In the genomic region with DNA sequence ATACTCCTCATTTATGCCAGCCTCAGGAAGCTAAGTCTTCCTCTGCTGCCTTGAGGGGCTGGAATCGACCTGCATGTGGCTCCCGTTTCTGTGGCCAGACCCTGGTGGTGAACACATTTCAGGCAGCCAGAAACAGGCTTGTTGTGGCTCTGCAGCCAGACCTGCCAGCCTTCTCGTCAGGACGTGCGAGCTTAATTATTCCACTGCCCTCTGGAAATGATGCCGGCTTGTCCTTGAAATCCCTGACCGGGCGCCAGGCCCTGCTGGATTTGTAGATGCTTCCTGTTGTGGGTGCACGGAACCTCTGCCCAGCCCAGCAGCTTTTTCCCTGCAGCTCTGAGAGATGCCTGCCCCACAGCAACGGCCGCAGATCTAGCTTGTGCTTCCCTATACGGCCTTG, we compare ENCODE assay signal across 27 cellular contexts. TPM values are rescaled to one million over a fixed set of nuclear protein-coding genes. Genes with fewer than 3 reads are reported as not detected.
DNase-seq lines count a peak whose midpoint lies in the region; ATAC-seq and TF ChIP-seq lines count a peak whose summit lies in the region.
"Had no signal": no experiment of that assay in that cellular context is flagged by ENCODE, and none has a peak within 500 bp of the region (broad histone marks: within the 10 kb centered on the region; RNA-seq: fewer than 3 reads in every experiment).

No MANE protein-coding gene starts in this region.

- H3K36me3 ChIP-seq in hepatocyte (replicated peaks; ENCODE audit: insufficient read depth, low read depth): no peaks in the 10 kb centered on the region
- H3K36me3 ChIP-seq: BLaER1 treated with 17β-estradiol and CSF1 and Interleukin-3, amounts not matched to agents 10 nM and 100 nM; MG63; prostate gland; thyroid gland had no signal

- no peak overlapping the region for H3K27ac ChIP-seq in hepatocyte
- H3K27ac ChIP-seq: BLaER1 treated with 17β-estradiol and CSF1 and Interleukin-3, amounts not matched to agents 10 nM and 100 nM; epithelial cell of prostate; prostate gland; thyroid gland had no signal

- no peak overlapping the region for H3K4me3 ChIP-seq in hepatocyte
- H3K4me3 ChIP-seq: BLaER1 treated with 17β-estradiol and CSF1 and Interleukin-3, amounts not matched to agents 10 nM and 100 nM; MG63; prostate gland; thyroid gland had no signal

- H3K4me1 ChIP-seq in hepatocyte (ENCODE audit: insufficient read depth): no peaks in the 10 kb centered on the region
- H3K4me1 ChIP-seq: Caco-2, prostate gland, thyroid gland had no signal

- H3K79me2 ChIP-seq in hepatocyte: no peaks in the 10 kb centered on the region

- WGBS in hepatocyte (ENCODE audit: low lambda C conversion rate, missing lambda C conversion rate): 78% methylated on average over 12 of the region's 12 CpGs

- no peaks in the 10 kb centered on the region for H3K9me3 ChIP-seq in hepatocyte (ENCODE audit: low read depth)
- H3K9me3 ChIP-seq: BLaER1 treated with 17β-estradiol and CSF1 and Interleukin-3, amounts not matched to agents 10 nM and 100 nM; Caco-2; MG63; prostate gland; thyroid gland had no signal

- no peaks in the 10 kb centered on the region for H4K20me1 ChIP-seq in hepatocyte (ENCODE audit: insufficient read depth, poor library complexity, severe bottlenecking)
- H4K20me1 ChIP-seq: BLaER1 treated with 17β-estradiol and CSF1 and Interleukin-3, amounts not matched to agents 10 nM and 100 nM had no signal

- DNase-seq in C1 segment of cervical spinal cord (lab: John Stamatoyannopoulos, UW): peak in 8 of 14 donors; percentile 10 to 48 (median 21)
- peak; percentile 20 for DNase-seq in astrocyte of the hippocampus (ENCODE audit: low read depth, low spot score)
- DNase-seq in left cardiac atrium: peak; percentile 64
- DNase-seq in pons (ENCODE audit: low spot score): peak; percentile 29
- DNase-seq in hepatocyte (ENCODE audit: low spot score): no peak
- no peak for DNase-seq in endothelial cell (ENCODE audit: low spot score)
- DNase-seq: activated CD4-positive, alpha-beta T cell treated with anti-CD3 and anti-CD28 coated beads for 4 hours; activated CD8-positive, alpha-beta memory T cell treated with anti-CD3 and anti-CD28 coated beads for 24 hours; activated effector memory CD4-positive, alpha-beta T cell treated with anti-CD3 and anti-CD28 coated beads, Interleukin-2, amount 50 U/mL, for 16 hours; activated naive CD8-positive, alpha-beta T cell treated with anti-CD3 and anti-CD28 coated beads, Interleukin-2, amount 10 ng/mL, durations not matched to agents 7 days and 5 days; activated T-cell treated with anti-CD3 and anti-CD28 coated beads, Interleukin-2, amount 50 U/mL, for 1 hour; Caco-2; DND-41; KBM-7; mammary epithelial cell; MG63; NCI-H2081 treated with DMSO at 0.1 percent for 48 hours; NCI-H774; thyroid gland had no signal

- H3K36me3 Mint-ChIP-seq in endothelial cell (ENCODE audit: low read depth, unreplicated experiment): peaks cover 6% of the 10 kb centered on the region
- H3K36me3 Mint-ChIP-seq: activated naive CD8-positive, alpha-beta T cell treated with anti-CD3 and anti-CD28 coated beads, Interleukin-2, amount 10 ng/mL, durations not matched to agents 7 days and 5 days; brain had no signal

- ATAC-seq in left cardiac atrium (peak; percentile 71 to 86), HG03139 (IDR thresholded peaks at IDR 0.05; ENCODE audit: unreplicated experiment) (no peak)

- intact Hi-C loops in left cardiac atrium (cut with DNase I): no loop called here

- TF ChIP-seq CTCF in hepatocyte (IDR thresholded peaks at IDR 0.05; ENCODE audit: poor library complexity) (no peak), endothelial cell (IDR thresholded peaks at IDR 0.05; ENCODE audit: unreplicated experiment) (no peak)

- no peaks in the 10 kb centered on the region for H3K4me1 Mint-ChIP-seq in endothelial cell (ENCODE audit: unreplicated experiment)
- H3K4me1 Mint-ChIP-seq: activated naive CD8-positive, alpha-beta T cell treated with anti-CD3 and anti-CD28 coated beads, Interleukin-2, amount 10 ng/mL, durations not matched to agents 7 days and 5 days had no signal

- H3K4me3 Mint-ChIP-seq in endothelial cell (ENCODE audit: unreplicated experiment): no peak overlapping the region
- H3K4me3 Mint-ChIP-seq: activated naive CD8-positive, alpha-beta T cell treated with anti-CD3 and anti-CD28 coated beads, Interleukin-2, amount 10 ng/mL, durations not matched to agents 7 days and 5 days; brain; neural crest cell; stimulated activated naive CD8-positive, alpha-beta T cell treated with anti-CD3 and anti-CD28 coated beads, Interleukin-15, Interleukin-2, amounts not matched to agents 100 ng/mL and 50 ng/mL, for 24 hours; T-helper 1 cell treated with Interleukin-12 subunit alpha and Interleukin-12 subunit beta and Interleukin-4 antibody, amounts not matched to agents 30 μg/mL and 1 μg/mL, for 36 hours had no signal

- no peak overlapping the region for H2AFZ ChIP-seq in hepatocyte

- H3K4me2 ChIP-seq in hepatocyte: no peak overlapping the region
- H3K4me2 ChIP-seq: BLaER1 treated with 17β-estradiol and CSF1 and Interleukin-3, amounts not matched to agents 10 nM and 100 nM had no signal

- H3K9me2 ChIP-seq in hepatocyte (replicated peaks; ENCODE audit: insufficient read depth): no peaks in the 10 kb centered on the region

- H3K27me3 ChIP-seq in hepatocyte: no peaks in the 10 kb centered on the region
- H3K27me3 ChIP-seq: BLaER1 treated with 17β-estradiol and CSF1 and Interleukin-3, amounts not matched to agents 10 nM and 100 nM; thyroid gland had no signal

- no peaks in the 10 kb centered on the region for H3K27me3 Mint-ChIP-seq in endothelial cell (ENCODE audit: unreplicated experiment)

- H3K9me3 Mint-ChIP-seq in endothelial cell (ENCODE audit: unreplicated experiment): no peaks in the 10 kb centered on the region
- H3K9me3 Mint-ChIP-seq: activated naive CD8-positive, alpha-beta T cell treated with anti-CD3 and anti-CD28 coated beads, Interleukin-2, amount 10 ng/mL, durations not matched to agents 7 days and 5 days; brain; neural crest cell; stimulated activated naive CD8-positive, alpha-beta T cell treated with anti-CD3 and anti-CD28 coated beads, Interleukin-15, Interleukin-2, amounts not matched to agents 100 ng/mL and 50 ng/mL, for 24 hours; T-helper 1 cell treated with Interleukin-12 subunit alpha and Interleukin-12 subunit beta and Interleukin-4 antibody, amounts not matched to agents 30 μg/mL and 1 μg/mL, for 36 hours had no signal

- H3K27ac Mint-ChIP-seq in endothelial cell (ENCODE audit: unreplicated experiment): no peak overlapping the region
- H3K27ac Mint-ChIP-seq: activated naive CD8-positive, alpha-beta T cell treated with anti-CD3 and anti-CD28 coated beads, Interleukin-2, amount 10 ng/mL, durations not matched to agents 7 days and 5 days; brain; stimulated activated naive CD8-positive, alpha-beta T cell treated with anti-CD3 and anti-CD28 coated beads, Interleukin-15, Interleukin-2, amounts not matched to agents 100 ng/mL and 50 ng/mL, for 24 hours; T-helper 1 cell treated with Interleukin-12 subunit alpha and Interleukin-12 subunit beta and Interleukin-4 antibody, amounts not matched to agents 30 μg/mL and 1 μg/mL, for 36 hours had no signal

RNA-seq across cellular contexts. Expression of gene PDZD2, which starts 41.6 kb away (rescaled TPM):
- 10 to 100 TPM; 66.2 to 77.3 TPM for total RNA-seq in left cardiac atrium
- total RNA-seq in hepatocyte: 1.9 and 4.0 TPM in 2 replicates
- 1.7 and 1.8 TPM in 2 replicates for polyA plus RNA-seq in hepatocyte
- total RNA-seq in endothelial cell (ENCODE audit: unreplicated experiment): 71.1 TPM

Comparison
In these comparisons a context has a peak if more than half of its experiments do, and no peak if none do; other contexts are left out.
1. DNase-seq: peak in C1 segment of cervical spinal cord (8 of 14), astrocyte of the hippocampus (single experiment), left cardiac atrium (single experiment) and pons (single experiment); none in hepatocyte (single experiment) and endothelial cell (single experiment).
2. RNA of gene PDZD2, which starts 41.6 kb away (total RNA-seq): 66.2 to 77.3 TPM in left cardiac atrium and 71.1 TPM in endothelial cell (single experiment); 1.9 to 4.0 TPM in hepatocyte; every median in the first group is over 10 times any median in the second.